15 cellular contexts compared by ENCODE assay signal in the genomic region with DNA sequence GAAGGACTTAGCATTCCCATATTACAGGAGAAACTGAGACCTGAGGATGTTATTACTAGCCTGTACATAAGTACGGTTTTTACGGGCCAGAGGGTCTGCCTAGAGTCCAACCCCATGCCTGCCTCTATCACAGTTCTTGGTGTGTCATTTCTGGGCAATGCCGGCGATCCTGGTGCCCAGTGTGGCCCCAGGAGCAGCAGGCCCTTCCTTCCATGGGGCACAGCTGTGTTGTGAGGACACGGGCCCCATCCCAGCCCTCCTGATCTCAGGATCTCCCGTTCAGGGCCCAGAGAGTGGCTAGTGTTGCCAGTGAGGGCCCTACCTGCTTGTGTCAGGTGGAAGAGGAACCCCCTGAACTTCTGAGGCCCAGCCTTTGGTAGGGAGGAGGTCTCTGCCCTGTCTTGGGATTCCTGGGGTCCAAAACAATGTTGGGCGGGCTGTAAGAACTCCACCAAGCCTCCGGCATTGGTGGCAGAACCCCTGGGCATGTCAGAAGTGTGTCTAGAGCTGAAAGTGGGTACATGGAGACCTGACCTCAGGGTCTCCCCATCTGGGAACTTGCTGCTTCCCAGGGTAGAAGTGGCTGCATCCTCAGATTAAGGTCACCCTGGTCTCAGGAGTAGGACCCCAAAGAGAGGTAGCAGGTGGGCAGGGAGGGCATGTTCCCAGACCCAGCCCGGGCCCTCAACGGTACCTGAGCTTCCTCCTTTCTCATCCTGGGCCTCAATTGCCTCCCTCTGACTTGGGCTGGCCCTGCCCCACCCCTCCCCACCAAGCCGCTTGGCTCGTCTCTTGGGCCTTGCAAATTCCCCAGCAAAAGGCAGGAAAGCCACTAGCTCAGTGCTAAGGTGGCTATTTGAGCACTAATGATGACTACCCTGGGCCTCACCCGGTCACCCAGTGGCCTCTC.
DNase-seq lines count a peak whose midpoint lies in the region; ATAC-seq and TF ChIP-seq lines count a peak whose summit lies in the region.
"Had no signal": no experiment of that assay in that cellular context is flagged by ENCODE, and none has a peak within 500 bp of the region (broad histone marks: within the 10 kb centered on the region; RNA-seq: fewer than 3 reads in every experiment).

No MANE protein-coding gene starts in this region.

- peaks cover 12% of the 10 kb centered on the region for H3K27me3 Mint-ChIP-seq in osteocyte (ENCODE audit: unreplicated experiment)
- H3K27me3 Mint-ChIP-seq: stimulated activated memory B cell treated with anti-CD40 and anti-IgM and Interleukin-4, amounts not matched to agents 10 μg/mL and 1 μg/mL and 100 μg/mL, for 72 hours; T-cell had no signal

- no peak overlapping the region for H3K27ac ChIP-seq in BLaER1 treated with 17β-estradiol and CSF1 and Interleukin-3, amounts not matched to agents 10 nM and 100 nM
- no peak overlapping the region for H3K27ac ChIP-seq in IMR-90 (ENCODE audit: insufficient read depth, low read length)
- no peak overlapping the region for H3K27ac ChIP-seq in colonic mucosa
- H3K27ac ChIP-seq in mammary epithelial cell (ENCODE audit: insufficient read depth, low read depth, low read length) = no peak overlapping the region
- H3K27ac ChIP-seq: C4-2B had no signal

- no peak overlapping the region for H3K23ac ChIP-seq in IMR-90 (ENCODE audit: low read depth, low read length)

- 96% methylated on average over 9 of the region's 13 CpGs; no CpG with 5 or more reads in 1 of the 2 experiments for WGBS in IMR-90 (ENCODE audit: extremely low coverage in 2 of 2, insufficient read length in 1 of 2), 2 experiments
- WGBS in mammary epithelial cell (ENCODE audit: low coverage, missing lambda C conversion rate) = 86% methylated on average over 13 of the region's 13 CpGs

- H2AK5ac ChIP-seq in IMR-90 (ENCODE audit: low read depth, low read length) = no peak overlapping the region

- H4K91ac ChIP-seq in IMR-90 (ENCODE audit: insufficient read depth, low read depth, low read length) = no peak overlapping the region

- peaks cover 17 to 81% (median 78%) of the 10 kb centered on the region in 10 experiments for H3K4me1 ChIP-seq in BLaER1 treated with 17β-estradiol and CSF1 and Interleukin-3, amounts not matched to agents 10 nM and 100 nM
- peaks cover 18% of the 10 kb centered on the region for H3K4me1 ChIP-seq in IMR-90 (ENCODE audit: control insufficient read depth, insufficient read depth, low read length)
- peaks cover 10% of the 10 kb centered on the region for H3K4me1 ChIP-seq in colonic mucosa
- H3K4me1 ChIP-seq in mammary epithelial cell (ENCODE audit: insufficient read depth, low read length) = peaks cover 14% of the 10 kb centered on the region

- CTCF ChIA-PET in IMR-90 (lab: Yijun Ruan, JAX) (no interaction called here), mammary epithelial cell (lab: Charles Lee; ENCODE audit: low non-redundant PET) (no interaction called here)

- no peak overlapping the region for H4K8ac ChIP-seq in IMR-90 (ENCODE audit: low read depth in 2 of 2, low read length in 2 of 2)

- H3K14ac ChIP-seq in IMR-90 (replicated peaks; ENCODE audit: low read depth, low read length) = no peak overlapping the region

- H3K79me1 ChIP-seq in IMR-90 (ENCODE audit: low read depth in 1 of 2, low read length in 2 of 2) = no peaks in the 10 kb centered on the region

- H3K27ac Mint-ChIP-seq in osteocyte (ENCODE audit: unreplicated experiment) = no peak overlapping the region
- H3K27ac Mint-ChIP-seq: activated naive CD4-positive, alpha-beta T cell treated with anti-CD3 and anti-CD28 coated beads for 36 hours; brain; stimulated activated memory B cell treated with anti-CD40 and anti-IgM and Interleukin-4, amounts not matched to agents 10 μg/mL and 1 μg/mL and 100 μg/mL, for 72 hours; T-cell had no signal

- BruUV-seq in IMR-90 (replicated peaks; lab: Mats Ljungman, UMichigan) (no TSS peak), mammary epithelial cell (replicated peaks; lab: Mats Ljungman, UMichigan) (no TSS peak)

- no peak overlapping the region for H3K4me3 Mint-ChIP-seq in osteocyte (ENCODE audit: unreplicated experiment)
- H3K4me3 Mint-ChIP-seq: activated naive CD4-positive, alpha-beta T cell treated with anti-CD3 and anti-CD28 coated beads for 36 hours; brain; stimulated activated memory B cell treated with anti-CD40 and anti-IgM and Interleukin-4, amounts not matched to agents 10 μg/mL and 1 μg/mL and 100 μg/mL, for 72 hours; T-cell had no signal

- no peak overlapping the region for H3K4me3 ChIP-seq in BLaER1 treated with 17β-estradiol and CSF1 and Interleukin-3, amounts not matched to agents 10 nM and 100 nM
- H3K4me3 ChIP-seq in IMR-90 (ENCODE audit: insufficient read depth, low read depth, low read length) = no peak overlapping the region
- no peak overlapping the region for H3K4me3 ChIP-seq in colonic mucosa
- H3K4me3 ChIP-seq in mammary epithelial cell (replicated peaks in 1 of 3; ENCODE audit: insufficient read depth in 1 of 3, low read depth in 2 of 3, low read length in 3 of 3) = no peak overlapping the region

- TF ChIP-seq CTCF in IMR-90 (conservative IDR thresholded peaks at IDR 0.05; ENCODE audit: low read depth, low read length) (no peak), colonic mucosa (IDR thresholded peaks at IDR 0.05) (no peak), osteocyte (IDR thresholded peaks at IDR 0.05) (no peak), mammary epithelial cell (conservative IDR thresholded peaks at IDR 0.05 in 1 of 2, IDR thresholded peaks at IDR 0.05 in 1 of 2; ENCODE audit: extremely low read depth in 1 of 2, insufficient read depth in 1 of 2, low read depth in 1 of 2, low read length in 2 of 2) (no peak)

- H3K9ac ChIP-seq in BLaER1 treated with 17β-estradiol and CSF1 and Interleukin-3, amounts not matched to agents 10 nM and 100 nM = no peak overlapping the region
- no peak overlapping the region for H3K9ac ChIP-seq in IMR-90 (ENCODE audit: low read depth, low read length)
- H3K9ac ChIP-seq in colonic mucosa (ENCODE audit: low read depth in 2 of 2, low read length in 2 of 2) = no peak overlapping the region
- no peak overlapping the region for H3K9ac ChIP-seq in mammary epithelial cell (ENCODE audit: insufficient read depth, low read length)

- no peak overlapping the region for H2BK5ac ChIP-seq in IMR-90 (ENCODE audit: low read depth, low read length, poor library complexity, severe bottlenecking)

- no peaks in the 10 kb centered on the region for H3K79me2 ChIP-seq in mammary epithelial cell (ENCODE audit: insufficient read depth, low read length)

- no peaks in the 10 kb centered on the region for H3K9me3 Mint-ChIP-seq in osteocyte (ENCODE audit: unreplicated experiment)
- H3K9me3 Mint-ChIP-seq: activated naive CD4-positive, alpha-beta T cell treated with anti-CD3 and anti-CD28 coated beads for 36 hours; brain; stimulated activated memory B cell treated with anti-CD40 and anti-IgM and Interleukin-4, amounts not matched to agents 10 μg/mL and 1 μg/mL and 100 μg/mL, for 72 hours; T-cell had no signal

- no peaks in the 10 kb centered on the region for H3K36me3 ChIP-seq in BLaER1 treated with 17β-estradiol and CSF1 and Interleukin-3, amounts not matched to agents 10 nM and 100 nM
- H3K36me3 ChIP-seq in IMR-90 (ENCODE audit: control insufficient read depth, insufficient read depth, low read length) (no peaks in the 10 kb centered on the region), colonic mucosa (no peaks in the 10 kb centered on the region), mammary epithelial cell (ENCODE audit: insufficient read depth, low read length) (no peaks in the 10 kb centered on the region)

- no peak overlapping the region for H3K18ac ChIP-seq in IMR-90 (ENCODE audit: low read depth, low read length)

- intact Hi-C loops in IMR-90 (cut with micrococcal nuclease) (no loop called here), colonic mucosa (cut with DNase I) (no loop called here), mammary epithelial cell (cut with micrococcal nuclease) (no loop called here)

- H3K36me3 Mint-ChIP-seq in osteocyte (ENCODE audit: unreplicated experiment) = no peaks in the 10 kb centered on the region
- H3K36me3 Mint-ChIP-seq: brain had no signal

- H3K9me1 ChIP-seq in IMR-90 (ENCODE audit: insufficient read depth, low read length) = peaks cover 5% of the 10 kb centered on the region; the same call in 1 of the 2 replicates

- in situ Hi-C loops in IMR-90 (cut with MboI; ENCODE audit: low sequenced_read_pairs) = no loop called here
- in situ Hi-C loops in mammary epithelial cell (cut with MboI; ENCODE audit: low sequenced_read_pairs in 2 of 2) = no loop called here

- H2BK20ac ChIP-seq in IMR-90 (ENCODE audit: low read depth, low read length) = no peak overlapping the region

- H2AFZ ChIP-seq in IMR-90 (replicated peaks; ENCODE audit: low read length, poor library complexity) (peak overlapping the region; percentile 23), mammary epithelial cell (ENCODE audit: low read depth, low read length) (no peak overlapping the region)

- ATAC-seq in IMR-90 (ENCODE audit: low read depth) = no peak

- POLR2A ChIA-PET in IMR-90 (lab: Charles Lee; ENCODE audit: unreplicated experiment) = no interaction called here

- no peak for DNase-seq in IMR-90
- DNase-seq in colonic mucosa = peak; percentile 14
- DNase-seq in osteocyte (ENCODE audit: extremely low spot score, unreplicated experiment) = peak; percentile 65
- DNase-seq in mammary epithelial cell = no peak
- no peak for DNase-seq in NCI-H345 treated with DMSO at 0.1 percent for 48 hours (lab: John Stamatoyannopoulos, UW; ENCODE audit: unreplicated experiment)
- DNase-seq in GM19240 (ENCODE audit: insufficient read length, low spot score) = no peak
- DNase-seq: activated naive CD4-positive, alpha-beta T cell treated with anti-CD3 and anti-CD28 coated beads for 36 hours; hypothalamus; NCI-H187 treated with DMSO at 0.1 percent for 48 hours; NCI-H526 had no signal

- H3K4me2 ChIP-seq in BLaER1 treated with 17β-estradiol and CSF1 and Interleukin-3, amounts not matched to agents 10 nM and 100 nM = peak overlapping the region in 8 of 11 experiments; percentile 67 to 99 (median 89); a peak in 16 of 22 replicates
- H3K4me2 ChIP-seq in IMR-90 (ENCODE audit: low read depth, low read length) (no peak overlapping the region), mammary epithelial cell (ENCODE audit: insufficient read depth, low read depth, low read length) (no peak overlapping the region)

- peaks cover 0 to 25% (median 0%) of the 10 kb centered on the region in 11 experiments; a peak in 4 of 22 replicates for H3K27me3 ChIP-seq in BLaER1 treated with 17β-estradiol and CSF1 and Interleukin-3, amounts not matched to agents 10 nM and 100 nM
- H3K27me3 ChIP-seq in IMR-90 (ENCODE audit: control insufficient read depth, insufficient read depth, low read length) (peaks cover 6% of the 10 kb centered on the region), colonic mucosa (no peaks in the 10 kb centered on the region), mammary epithelial cell (ENCODE audit: insufficient read depth, low read length) (peaks cover 28% of the 10 kb centered on the region)

- TF ChIP-seq RAD21 in IMR-90 (IDR thresholded peaks at IDR 0.05; ENCODE audit: low read length) = no peak

- H2AK9ac ChIP-seq in IMR-90 (replicated peaks; ENCODE audit: low read depth, low read length, poor library complexity) = peak overlapping the region; percentile 39

- H3K4ac ChIP-seq in IMR-90 (ENCODE audit: low read depth, low read length) = no peak overlapping the region

- H3K4me1 Mint-ChIP-seq in osteocyte (ENCODE audit: unreplicated experiment) = peaks cover 12% of the 10 kb centered on the region

- H2BK120ac ChIP-seq in IMR-90 (ENCODE audit: low read depth, low read length) = no peak overlapping the region

- H2BK15ac ChIP-seq in IMR-90 (ENCODE audit: low read depth, low read length) = no peak overlapping the region

- TF ChIP-seq POLR2A in IMR-90 (IDR thresholded peaks at IDR 0.05; ENCODE audit: low read depth, low read length) = no peak

- peaks cover 0 to 28% (median 3%) of the 10 kb centered on the region in 11 experiments; a peak in 7 of 22 replicates for H4K20me1 ChIP-seq in BLaER1 treated with 17β-estradiol and CSF1 and Interleukin-3, amounts not matched to agents 10 nM and 100 nM
- H4K20me1 ChIP-seq in IMR-90 (ENCODE audit: insufficient read depth, low read length) (no peaks in the 10 kb centered on the region; the same call in 1 of the 2 replicates), mammary epithelial cell (ENCODE audit: insufficient read depth, low read length) (peaks cover 3% of the 10 kb centered on the region)

- dilution Hi-C loops in IMR-90 (cut with HindIII; ENCODE audit: low sequenced_read_pairs, unreplicated experiment) (no loop called here), mammary epithelial cell (cut with HindIII; ENCODE audit: low sequenced_read_pairs) (loop anchor here (5.0 kb wide), 1 partner anchor 92 kb away; no protein-coding TSS in a partner anchor)

- no peak overlapping the region for H4K5ac ChIP-seq in IMR-90 (ENCODE audit: low read depth, low read length)

- no peak overlapping the region for H3K56ac ChIP-seq in IMR-90 (ENCODE audit: extremely low read depth, insufficient read depth, low read length)

- H3K9me3 ChIP-seq in BLaER1 treated with 17β-estradiol and CSF1 and Interleukin-3, amounts not matched to agents 10 nM and 100 nM (replicated peaks in 1 of 11) = no peaks in the 10 kb centered on the region
- H3K9me3 ChIP-seq in IMR-90 (ENCODE audit: control insufficient read depth, insufficient read depth, low read length) (no peaks in the 10 kb centered on the region), colonic mucosa (no peaks in the 10 kb centered on the region), mammary epithelial cell (replicated peaks; ENCODE audit: insufficient read depth, low read length) (no peaks in the 10 kb centered on the region)

Comparison
In these comparisons a context has a peak if more than half of its experiments do, and no peak if none do; other contexts are left out.
1. H3K4me2 ChIP-seq: peak in BLaER1 treated with 17β-estradiol and CSF1 and Interleukin-3, amounts not matched to agents 10 nM and 100 nM (8 of 11); none in IMR-90 (single experiment) and mammary epithelial cell (single experiment).
2. DNase-seq: peak in colonic mucosa (single experiment) and osteocyte (single experiment); none in IMR-90 (single experiment), mammary epithelial cell (single experiment), NCI-H345 treated with DMSO at 0.1 percent for 48 hours (single experiment) and GM19240 (single experiment).